In genomic region chr21:43917515-43918384, GRCh38 we compare ENCODE assay signal across 8 cellular contexts. TPM values are rescaled to one million over a fixed set of nuclear protein-coding genes. Genes with fewer than 3 reads are reported as not detected.
A peak's percentile ranks its signal among the peaks of the same experiment; 100 is the strongest.
DNase-seq lines count a peak whose midpoint lies in the region; ATAC-seq and TF ChIP-seq lines count a peak whose summit lies in the region.

No MANE protein-coding gene starts in this region.

- H3K9me3 ChIP-seq in left ventricle myocardium inferior (replicated peaks): peaks cover 5% of the 10 kb centered on the region
- no peaks in the 10 kb centered on the region for H3K9me3 ChIP-seq in right atrium auricular region

- H3K27ac ChIP-seq in left ventricle myocardium inferior (replicated peaks): no peak overlapping the region
- peak overlapping the region in 1 of 2 donors; percentile 65 for H3K27ac ChIP-seq in right atrium auricular region

- TF ChIP-seq CTCF in left ventricle myocardium inferior (IDR thresholded peaks at IDR 0.05; ENCODE audit: borderline replicate concordance) (no peak), right atrium auricular region (IDR thresholded peaks at IDR 0.05) (no peak), foreskin fibroblast (IDR thresholded peaks at IDR 0.05; ENCODE audit: low read depth, low read length) (no peak)

- peak overlapping the region; percentile 77 for H3K4me3 Mint-ChIP-seq in activated CD8-positive, alpha-beta T cell treated with anti-CD3 and anti-CD28 coated beads, Interleukin-2, amount 10 ng/mL, durations not matched to agents 7 days and 5 days

- peak overlapping the region; percentile 86 for H3K27ac Mint-ChIP-seq in activated CD8-positive, alpha-beta T cell treated with anti-CD3 and anti-CD28 coated beads, Interleukin-2, amount 10 ng/mL, durations not matched to agents 7 days and 5 days

- CTCF ChIA-PET in activated CD8-positive, alpha-beta T cell treated with anti-CD3 and anti-CD28 coated beads, Interleukin-2, amount 10 ng/mL, durations not matched to agents 7 days and 5 days (lab: Charles Lee): interaction anchor here (0.7 to 1.6 kb wide), 5 partner anchors 21 to 107 kb away, joined by 4 to 14 read pairs (median 5); no protein-coding TSS in a partner anchor

- H3K4me1 ChIP-seq in left ventricle myocardium inferior: peaks cover 89% of the 10 kb centered on the region
- H3K4me1 ChIP-seq in right atrium auricular region: peaks cover 0 to 56% of the 10 kb centered on the region in 2 donors

- H3K27me3 Mint-ChIP-seq in activated CD8-positive, alpha-beta T cell treated with anti-CD3 and anti-CD28 coated beads, Interleukin-2, amount 10 ng/mL, durations not matched to agents 7 days and 5 days (ENCODE audit: low read depth): peaks cover 5% of the 10 kb centered on the region

- peaks cover 28% of the 10 kb centered on the region for H3K36me3 Mint-ChIP-seq in activated CD8-positive, alpha-beta T cell treated with anti-CD3 and anti-CD28 coated beads, Interleukin-2, amount 10 ng/mL, durations not matched to agents 7 days and 5 days (ENCODE audit: low read depth)

- H3K4me3 ChIP-seq in left ventricle myocardium inferior: peak overlapping the region; percentile 54
- peak overlapping the region in 1 of 2 donors; percentile 33 for H3K4me3 ChIP-seq in right atrium auricular region
- H3K4me3 ChIP-seq in foreskin fibroblast (ENCODE audit: low read depth in 1 of 2, low read length in 2 of 2): no peak overlapping the region

- H3K36me3 ChIP-seq in left ventricle myocardium inferior (no peaks in the 10 kb centered on the region), right atrium auricular region (no peaks in the 10 kb centered on the region)

- peaks cover 2% of the 10 kb centered on the region for H3K9me3 Mint-ChIP-seq in activated CD8-positive, alpha-beta T cell treated with anti-CD3 and anti-CD28 coated beads, Interleukin-2, amount 10 ng/mL, durations not matched to agents 7 days and 5 days (ENCODE audit: insufficient read depth)

- DNase-seq in left ventricle myocardium inferior: no peak
- no peak for DNase-seq in right atrium auricular region (ENCODE audit: low spot score)
- DNase-seq in activated CD8-positive, alpha-beta T cell treated with anti-CD3 and anti-CD28 coated beads, Interleukin-2, amount 10 ng/mL, durations not matched to agents 7 days and 5 days: peak; percentile 42
- DNase-seq in left lobe of liver (ENCODE audit: low spot score): no peak
- DNase-seq in foreskin fibroblast: no peak

- no peak for ATAC-seq in activated CD8-positive, alpha-beta T cell treated with anti-CD3 and anti-CD28 coated beads, Interleukin-2, amount 10 ng/mL, durations not matched to agents 7 days and 5 days
- ATAC-seq in left lobe of liver (peak; percentile 36), HG02973 (IDR thresholded peaks at IDR 0.05; ENCODE audit: unreplicated experiment) (no peak), GM18861 (IDR thresholded peaks at IDR 0.05; ENCODE audit: unreplicated experiment) (no peak), GM21786 (IDR thresholded peaks at IDR 0.05; ENCODE audit: unreplicated experiment) (no peak)

- no peaks in the 10 kb centered on the region for H3K27me3 ChIP-seq in left ventricle myocardium inferior (ENCODE audit: low read depth)
- H3K27me3 ChIP-seq in right atrium auricular region: no peaks in the 10 kb centered on the region

- peaks cover 67% of the 10 kb centered on the region for H3K4me1 Mint-ChIP-seq in activated CD8-positive, alpha-beta T cell treated with anti-CD3 and anti-CD28 coated beads, Interleukin-2, amount 10 ng/mL, durations not matched to agents 7 days and 5 days (ENCODE audit: low read depth)

- POLR2A ChIA-PET in activated CD8-positive, alpha-beta T cell treated with anti-CD3 and anti-CD28 coated beads, Interleukin-2, amount 10 ng/mL, durations not matched to agents 7 days and 5 days (lab: Charles Lee): no interaction called here

- intact Hi-C loops in left ventricle myocardium inferior (cut with micrococcal nuclease): no loop called here

RNA-seq across cellular contexts. Expression of gene AGPAT3, which starts 52.7 kb away (rescaled TPM):
- total RNA-seq in left ventricle myocardium inferior: 79.6 TPM
- total RNA-seq in right atrium auricular region: 10 to 100 TPM; 41.3 to 42.5 TPM
- 10 to 100 TPM; 70.4 to 72.5 TPM for total RNA-seq in activated CD8-positive, alpha-beta T cell treated with anti-CD3 and anti-CD28 coated beads, Interleukin-2, amount 10 ng/mL, durations not matched to agents 7 days and 5 days
- total RNA-seq in left lobe of liver: 127 TPM
